In genomic region chr9:38066167-38066906, GRCh38 we compare ENCODE assay signal across 8 cellular contexts. TPM values are rescaled to one million over a fixed set of nuclear protein-coding genes. Genes with fewer than 3 reads are reported as not detected.
A peak's percentile ranks its signal among the peaks of the same experiment; 100 is the strongest.
DNase-seq lines count a peak whose midpoint lies in the region; ATAC-seq, FAIRE-seq and TF ChIP-seq lines count a peak whose summit lies in the region.

No MANE protein-coding gene starts in this region.

- TF ChIP-seq POLR2A in Peyer's patch (IDR thresholded peaks at IDR 0.05), result no peak
- TF ChIP-seq POLR2A in gastrocnemius medialis (IDR thresholded peaks at IDR 0.05), result no peak
- TF ChIP-seq POLR2A in H54 (IDR thresholded peaks at IDR 0.05; ENCODE audit: low read depth, low read length), result no peak

- intact Hi-C loops in gastrocnemius medialis (cut with DNase I; ENCODE audit: low total_unique reads), result no loop called here

- H3K4me1 ChIP-seq in Peyer's patch, result peaks cover 0 to 58% (median 15%) of the 10 kb centered on the region in 4 donors
- peaks cover 15 to 46% of the 10 kb centered on the region in 2 donors for H3K4me1 ChIP-seq in gastrocnemius medialis

- no peak for FAIRE-seq in H54 (lab: Jason Lieb, UNC)

- H3K9me3 ChIP-seq in Peyer's patch (no peaks in the 10 kb centered on the region), gastrocnemius medialis (no peaks in the 10 kb centered on the region)

- no peak for ATAC-seq in gastrocnemius medialis
- no peak for ATAC-seq in activated CD4-positive, CD25-positive, alpha-beta regulatory T cell treated with anti-CD3 and anti-CD28 coated beads, Interleukin-2, amount 50 U/mL, for 24 hours
- ATAC-seq in HG03378 (IDR thresholded peaks at IDR 0.05; ENCODE audit: unreplicated experiment), result no peak

- in situ Hi-C loops in gastrocnemius medialis (cut with MboI; ENCODE audit: low sequenced_read_pairs in 4 of 4), result loop anchor here in 1 of 4 donors (25.0 kb wide), 3 partner anchors 96 to 604 kb away; partner anchors contain the start of genes FBXO10, TOMM5 and ZBTB5

- TF ChIP-seq CTCF in Peyer's patch (IDR thresholded peaks at IDR 0.05) (peak in 2 of 6 experiments; percentile 20 to 45), fibroblast of mammary gland (conservative IDR thresholded peaks at IDR 0.05; ENCODE audit: control insufficient read depth, insufficient read depth, low read depth, low read length) (peak; percentile 14), gastrocnemius medialis (IDR thresholded peaks at IDR 0.05 in 4 of 5, conservative IDR thresholded peaks at IDR 0.05 in 1 of 5) (no peak)

- H3K36me3 ChIP-seq in Peyer's patch (no peaks in the 10 kb centered on the region), gastrocnemius medialis (no peaks in the 10 kb centered on the region)

- H3K4me3 ChIP-seq in Peyer's patch (peak overlapping the region in 3 of 4 donors; percentile 94 to 98 (median 96)), fibroblast of mammary gland (ENCODE audit: control insufficient read depth, low read depth, low read length) (peak overlapping the region; percentile 76), gastrocnemius medialis (peak overlapping the region; percentile 80 to 91 (median 85))

- H3K27me3 ChIP-seq in Peyer's patch, result no peaks in the 10 kb centered on the region
- no peaks in the 10 kb centered on the region for H3K27me3 ChIP-seq in gastrocnemius medialis

- DNase-seq in ELR (ENCODE audit: low read depth) (peak; percentile 40), Peyer's patch (no peak), fibroblast of mammary gland (ENCODE audit: low read depth) (no peak), gastrocnemius medialis (no peak), NCI-H2029 (lab: John Stamatoyannopoulos, UW) (no peak), H54 (ENCODE audit: insufficient read length, low spot score) (no peak)

- H3K27ac ChIP-seq in Peyer's patch, result peak overlapping the region; percentile 82 to 98 (median 94)
- H3K27ac ChIP-seq in gastrocnemius medialis, result peak overlapping the region; percentile 54 to 95 (median 88)

RNA-seq across cellular contexts. Expression of gene SHB, which starts 2.7 kb away (rescaled TPM):
- total RNA-seq in Peyer's patch (10 to 100 TPM; 14.5 to 31.1 (median 25.6) TPM), gastrocnemius medialis (1 to 10 TPM; 1.2 to 6.1 (median 4.6) TPM)
